9 cellular contexts compared by ENCODE assay signal in genomic region chr14:24432259-24433131, GRCh38. TPM values are rescaled to one million over a fixed set of nuclear protein-coding genes. Genes with fewer than 3 reads are reported as not detected.
DNase-seq lines count a peak whose midpoint lies in the region; ATAC-seq and TF ChIP-seq lines count a peak whose summit lies in the region.
"Had no signal": no experiment of that assay in that cellular context is flagged by ENCODE, and none has a peak within 500 bp of the region (broad histone marks: within the 10 kb centered on the region; RNA-seq: fewer than 3 reads in every experiment).

No MANE protein-coding gene starts in this region.

- peak overlapping the region; percentile 37 for H3K9ac ChIP-seq in skeletal muscle satellite cell (ENCODE audit: low read depth, low read length)

- H3K4me1 Mint-ChIP-seq in T-helper 17 cell = peaks cover 41% of the 10 kb centered on the region

- H3K36me3 ChIP-seq in DOHH2 (ENCODE audit: control insufficient read depth, low read length) (peaks cover 50% of the 10 kb centered on the region), skeletal muscle satellite cell (ENCODE audit: insufficient read depth, low read length) (peaks cover 38% of the 10 kb centered on the region)

- peak overlapping the region; percentile 96 for H3K27ac Mint-ChIP-seq in T-helper 17 cell

- H3K4me3 ChIP-seq in DOHH2 (ENCODE audit: low read length) = no peak overlapping the region
- H3K4me3 ChIP-seq in fibroblast of villous mesenchyme (ENCODE audit: low read depth, low read length) = peak overlapping the region; percentile 69
- peak overlapping the region; percentile 61 for H3K4me3 ChIP-seq in skeletal muscle satellite cell (ENCODE audit: low read length)
- peak overlapping the region in 3 of 59 donors; percentile 10 to 82 (median 74) for H3K4me3 ChIP-seq in dorsolateral prefrontal cortex
- H3K4me3 ChIP-seq: SJSA1 had no signal

- peak overlapping the region; percentile 94; the same call in 1 of the 2 replicates for H3K4me2 ChIP-seq in DOHH2 (ENCODE audit: low read length)
- peak overlapping the region; percentile 91 for H3K4me2 ChIP-seq in skeletal muscle satellite cell (ENCODE audit: low read length)

- peaks cover 3% of the 10 kb centered on the region for H3K36me3 Mint-ChIP-seq in T-helper 17 cell (ENCODE audit: low read depth)

- no peaks in the 10 kb centered on the region; the same call in 1 of the 2 replicates for H3F3A ChIP-seq in DOHH2 (ENCODE audit: control insufficient read depth, insufficient read depth)

- TF ChIP-seq CTCF in DOHH2 (IDR thresholded peaks at IDR 0.05; ENCODE audit: low read depth, low read length, poor library complexity, severe bottlenecking) (no peak), fibroblast of villous mesenchyme (IDR thresholded peaks at IDR 0.05; ENCODE audit: insufficient read depth, low read depth, low read length) (no peak), dorsolateral prefrontal cortex (IDR thresholded peaks at IDR 0.05 in 54 of 56, conservative IDR thresholded peaks at IDR 0.05 in 2 of 56; ENCODE audit: low read depth in 1 of 56, partially characterized antibody in 56 of 56) (no peak)

- H3K9me2 ChIP-seq in DOHH2 (replicated peaks; ENCODE audit: control insufficient read depth, low read length) = no peaks in the 10 kb centered on the region

- H3K4me3 Mint-ChIP-seq in T-helper 17 cell = peak overlapping the region; percentile 55

- peaks cover 6% of the 10 kb centered on the region; the same call in 1 of the 2 replicates for H4K20me1 ChIP-seq in DOHH2 (ENCODE audit: control insufficient read depth, insufficient read depth, low read depth, low read length)

- DNase-seq in T-helper 17 cell = no peak
- DNase-seq in fibroblast of villous mesenchyme (ENCODE audit: low read depth) = no peak
- DNase-seq in NOMO-1 treated with dmso at 0.1 percent for 144 hours (lab: John Stamatoyannopoulos, UW; ENCODE audit: unreplicated experiment) = no peak
- no peak for DNase-seq in dorsolateral prefrontal cortex
- DNase-seq in SKM-1 (lab: John Stamatoyannopoulos, UW; ENCODE audit: unreplicated experiment) = no peak

- ATAC-seq in T-helper 17 cell (no peak), GM18867 (IDR thresholded peaks at IDR 0.05; ENCODE audit: unreplicated experiment) (no peak)

- no peaks in the 10 kb centered on the region for H3K27me3 Mint-ChIP-seq in T-helper 17 cell

- H3K9me3 ChIP-seq in DOHH2 (ENCODE audit: control insufficient read depth, insufficient read depth, low read length) (no peaks in the 10 kb centered on the region), T-helper 17 cell (ENCODE audit: control insufficient read depth, low read length, poor library complexity, severe bottlenecking) (no peaks in the 10 kb centered on the region), skeletal muscle satellite cell (replicated peaks; ENCODE audit: low read length) (no peaks in the 10 kb centered on the region)
- H3K9me3 ChIP-seq: SJSA1 had no signal

- peaks cover 44% of the 10 kb centered on the region for H3K4me1 ChIP-seq in DOHH2 (ENCODE audit: control insufficient read depth, low read length)
- peaks cover 34% of the 10 kb centered on the region for H3K4me1 ChIP-seq in skeletal muscle satellite cell (ENCODE audit: control insufficient read depth, insufficient read depth, low read length)

- H3K79me2 ChIP-seq in DOHH2 (ENCODE audit: control insufficient read depth, low read length) = peaks cover 29% of the 10 kb centered on the region

- H3K27ac ChIP-seq in DOHH2 (ENCODE audit: low read depth, low read length) (no peak overlapping the region), dorsolateral prefrontal cortex (peak overlapping the region in 9 of 59 donors; percentile 36 to 95 (median 86))
- H3K27ac ChIP-seq: SJSA1 had no signal

- intact Hi-C loops in dorsolateral prefrontal cortex (cut with DNase I) = loop anchor here (5.0 kb wide), 1 partner anchor 65 kb away; the partner anchor contains the start of gene NFATC4 (in 2 of the 2)

- H3K27me3 ChIP-seq in DOHH2 (ENCODE audit: control insufficient read depth, low read length) = no peaks in the 10 kb centered on the region
- H3K27me3 ChIP-seq in skeletal muscle satellite cell (ENCODE audit: control insufficient read depth, insufficient read depth, low read length) = no peaks in the 10 kb centered on the region
- H3K27me3 ChIP-seq in dorsolateral prefrontal cortex = no peaks in the 10 kb centered on the region
- H3K27me3 ChIP-seq: SJSA1 had no signal

RNA-seq across cellular contexts. Expression of gene KHNYN, which starts 2.7 kb away (rescaled TPM):
- total RNA-seq in T-helper 17 cell (100 to 1,000 TPM; 118 to 128 TPM), fibroblast of villous mesenchyme (43.2 and 47.4 TPM in 2 replicates), dorsolateral prefrontal cortex (10 to 100 TPM; 13.3 to 43.5 (median 23.9) TPM)
- total RNA-seq in skeletal muscle satellite cell (2012; rRNA removed) = 28.6 and 28.9 TPM in 2 replicates

RNA-seq across cellular contexts. Expression of gene CBLN3, which starts 3.0 kb away (rescaled TPM):
- total RNA-seq in T-helper 17 cell (1 to 10 TPM; 4.2 to 6.0 TPM), fibroblast of villous mesenchyme (1.7 and 2.3 TPM in 2 replicates), dorsolateral prefrontal cortex (1 to 10 TPM in 118 of 120 experiments, under 1 TPM in 2; 0.71 to 8.3 (median 3.4) TPM)
- total RNA-seq in skeletal muscle satellite cell (2012; rRNA removed) = 1.5 and 3.3 TPM in 2 replicates

RNA-seq across cellular contexts. Expression of gene SDR39U1, which starts 10.1 kb away (rescaled TPM):
- total RNA-seq in T-helper 17 cell (10 to 100 TPM; 64.3 to 82.6 TPM), fibroblast of villous mesenchyme (9.5 and 13.5 TPM in 2 replicates), dorsolateral prefrontal cortex (100 to 1,000 TPM in 1 of 120 experiments, 10 to 100 TPM in 119; 55.2 to 101 (median 73.3) TPM)
- total RNA-seq in skeletal muscle satellite cell (2012; rRNA removed) = 8.4 and 15.9 TPM in 2 replicates

RNA-seq across cellular contexts. Expression of gene NYNRIN, which starts 33.7 kb away (rescaled TPM):
- total RNA-seq in T-helper 17 cell = under 1 TPM in 1 of 2 donors, not detected in 1; 0.22 TPM
- 11.6 and 15.5 TPM in 2 replicates for total RNA-seq in fibroblast of villous mesenchyme
- total RNA-seq in skeletal muscle satellite cell (2012; rRNA removed) = 1.3 and 1.8 TPM in 2 replicates
- 10 to 100 TPM in 9 of 120 experiments, 1 to 10 TPM in 111; 2.3 to 15.3 (median 6.3) TPM for total RNA-seq in dorsolateral prefrontal cortex
